8 cellular contexts compared by ENCODE assay signal in genomic region chr1:179883739-179884138, GRCh38. TPM values are rescaled to one million over a fixed set of nuclear protein-coding genes. Genes with fewer than 3 reads are reported as not detected.
A peak's percentile ranks its signal among the peaks of the same experiment; 100 is the strongest.
DNase-seq lines count a peak whose midpoint lies in the region; ATAC-seq, FAIRE-seq and TF ChIP-seq lines count a peak whose summit lies in the region.

No MANE protein-coding gene starts in this region.

- H3K27me3 Mint-ChIP-seq in activated CD8-positive, alpha-beta T cell treated with anti-CD3 and anti-CD28 coated beads for 36 hours: no peaks in the 10 kb centered on the region

- H3K27ac Mint-ChIP-seq in activated CD8-positive, alpha-beta T cell treated with anti-CD3 and anti-CD28 coated beads for 36 hours: peak overlapping the region; percentile 99

- H3K4me1 ChIP-seq in esophagus muscularis mucosa: peaks cover 41 to 67% (median 65%) of the 10 kb centered on the region in 4 donors

- no peaks in the 10 kb centered on the region for H3K27me3 ChIP-seq in esophagus muscularis mucosa

- peaks cover 0 to 32% (median 15%) of the 10 kb centered on the region in 4 donors for H3K36me3 ChIP-seq in esophagus muscularis mucosa

- peak; percentile 50 for ATAC-seq in activated CD8-positive, alpha-beta T cell treated with anti-CD3 and anti-CD28 coated beads for 36 hours
- ATAC-seq in GM19463 (IDR thresholded peaks at IDR 0.05; ENCODE audit: unreplicated experiment): no peak
- no peak for ATAC-seq in GM21723 (IDR thresholded peaks at IDR 0.05; ENCODE audit: unreplicated experiment)

- no peak for DNase-seq in GM18507 (ENCODE audit: extremely low spot score, insufficient read length, low read depth)
- DNase-seq in HT1080 (ENCODE audit: low read depth): peak; percentile 30
- DNase-seq in activated CD8-positive, alpha-beta T cell treated with anti-CD3 and anti-CD28 coated beads for 36 hours: peak; percentile 88
- DNase-seq in esophagus muscularis mucosa (ENCODE audit: extremely low spot score): no peak
- DNase-seq in renal cortical epithelial cell (ENCODE audit: low read depth): peak; percentile 78
- DNase-seq in middle frontal gyrus (ENCODE audit: extremely low spot score, low spot score): no peak

- 29% methylated on average over 4 of the region's 4 CpGs for WGBS in esophagus muscularis mucosa

- POLR2A ChIA-PET in activated CD8-positive, alpha-beta T cell treated with anti-CD3 and anti-CD28 coated beads for 36 hours (lab: Charles Lee): interaction anchor here (0.9 to 2.6 kb wide), 11 partner anchors 9 to 122 kb away, joined by 3 to 15 read pairs (median 3); partner anchors contain the start of gene CEP350

- no peak for TF ChIP-seq POLR2A in esophagus muscularis mucosa (IDR thresholded peaks at IDR 0.05; ENCODE audit: low read depth)

- CTCF ChIA-PET in activated CD8-positive, alpha-beta T cell treated with anti-CD3 and anti-CD28 coated beads for 36 hours (lab: Charles Lee): interaction anchor here (0.8 to 2.3 kb wide), 4 partner anchors 13 to 69 kb away, joined by 3 to 4 read pairs (median 4); no protein-coding TSS in a partner anchor

- no peaks in the 10 kb centered on the region for H3K9me3 Mint-ChIP-seq in activated CD8-positive, alpha-beta T cell treated with anti-CD3 and anti-CD28 coated beads for 36 hours

- no peaks in the 10 kb centered on the region for H3K9me3 ChIP-seq in esophagus muscularis mucosa

- TF ChIP-seq EP300 in esophagus muscularis mucosa (IDR thresholded peaks at IDR 0.05): no peak

- TF ChIP-seq CTCF in activated CD8-positive, alpha-beta T cell treated with anti-CD3 and anti-CD28 coated beads for 36 hours (IDR thresholded peaks at IDR 0.05): no peak
- no peak for TF ChIP-seq CTCF in esophagus muscularis mucosa (IDR thresholded peaks at IDR 0.05)

- peak overlapping the region; percentile 89 for H3K4me3 Mint-ChIP-seq in activated CD8-positive, alpha-beta T cell treated with anti-CD3 and anti-CD28 coated beads for 36 hours

- H3K4me1 Mint-ChIP-seq in activated CD8-positive, alpha-beta T cell treated with anti-CD3 and anti-CD28 coated beads for 36 hours (ENCODE audit: low read depth): peaks cover 54% of the 10 kb centered on the region

- peak overlapping the region in 3 of 4 donors; percentile 97 to 98 (median 98) for H3K27ac ChIP-seq in esophagus muscularis mucosa (replicated peaks in 1 of 4)

- FAIRE-seq in GM18507 (lab: Jason Lieb, UNC): peak; percentile 71

- peak overlapping the region; percentile 81 to 92 (median 83) for H3K4me3 ChIP-seq in esophagus muscularis mucosa

- intact Hi-C loops in activated CD8-positive, alpha-beta T cell treated with anti-CD3 and anti-CD28 coated beads for 36 hours (cut with micrococcal nuclease): no loop called here
- intact Hi-C loops in esophagus muscularis mucosa (cut with DNase I): loop anchor here (5.0 kb wide), 1 partner anchor 69 kb away; the partner anchor contains the start of gene CEP350

- H3K36me3 Mint-ChIP-seq in activated CD8-positive, alpha-beta T cell treated with anti-CD3 and anti-CD28 coated beads for 36 hours (ENCODE audit: low read depth): peaks cover 27% of the 10 kb centered on the region

RNA-seq across cellular contexts. Expression of gene TOR1AIP1, which starts 1.7 kb away (rescaled TPM):
- total RNA-seq in HT1080 (2014; rRNA removed; shearing (Covaris generic)): 31.5 and 36.6 TPM in 2 replicates
- polyA plus RNA-seq in HT1080 (2015; cell fraction: cytosol; rRNA removed): 33.4 and 38.0 TPM in 2 replicates
- 41.1 and 44.9 TPM in 2 replicates for polyA plus RNA-seq in HT1080 (2015; cell fraction: nucleus; rRNA removed)
- total RNA-seq in activated CD8-positive, alpha-beta T cell treated with anti-CD3 and anti-CD28 coated beads for 36 hours: 10 to 100 TPM; 38.3 to 45.8 TPM
- total RNA-seq in esophagus muscularis mucosa (100 to 1,000 TPM; 114 to 145 (median 126) TPM), renal cortical epithelial cell (49.5 and 62.9 TPM in 2 replicates)

RNA-seq across cellular contexts. Expression of gene TOR1AIP2, which starts 6.1 kb away (rescaled TPM):
- 124 and 168 TPM in 2 replicates for total RNA-seq in HT1080 (2014; rRNA removed; shearing (Covaris generic))
- polyA plus RNA-seq in HT1080 (2015; cell fraction: cytosol; rRNA removed): 73.2 and 77.1 TPM in 2 replicates
- polyA plus RNA-seq in HT1080 (2015; cell fraction: nucleus; rRNA removed): 109 and 113 TPM in 2 replicates
- 10 to 100 TPM; 39.5 to 45.1 TPM for total RNA-seq in activated CD8-positive, alpha-beta T cell treated with anti-CD3 and anti-CD28 coated beads for 36 hours
- 10 to 100 TPM; 42.8 to 71.1 (median 47.0) TPM for total RNA-seq in esophagus muscularis mucosa
- total RNA-seq in renal cortical epithelial cell: 66.3 and 147 TPM in 2 replicates

Comparison
In these comparisons a context has a peak if more than half of its experiments do, and no peak if none do; other contexts are left out.
1. DNase-seq: peak in HT1080 (single experiment), activated CD8-positive, alpha-beta T cell treated with anti-CD3 and anti-CD28 coated beads for 36 hours (single experiment) and renal cortical epithelial cell (single experiment); none in GM18507 (single experiment), esophagus muscularis mucosa (single experiment) and middle frontal gyrus (single experiment).